Comparison of ENCODE assay signal across 1 cellular context in the genomic region with DNA sequence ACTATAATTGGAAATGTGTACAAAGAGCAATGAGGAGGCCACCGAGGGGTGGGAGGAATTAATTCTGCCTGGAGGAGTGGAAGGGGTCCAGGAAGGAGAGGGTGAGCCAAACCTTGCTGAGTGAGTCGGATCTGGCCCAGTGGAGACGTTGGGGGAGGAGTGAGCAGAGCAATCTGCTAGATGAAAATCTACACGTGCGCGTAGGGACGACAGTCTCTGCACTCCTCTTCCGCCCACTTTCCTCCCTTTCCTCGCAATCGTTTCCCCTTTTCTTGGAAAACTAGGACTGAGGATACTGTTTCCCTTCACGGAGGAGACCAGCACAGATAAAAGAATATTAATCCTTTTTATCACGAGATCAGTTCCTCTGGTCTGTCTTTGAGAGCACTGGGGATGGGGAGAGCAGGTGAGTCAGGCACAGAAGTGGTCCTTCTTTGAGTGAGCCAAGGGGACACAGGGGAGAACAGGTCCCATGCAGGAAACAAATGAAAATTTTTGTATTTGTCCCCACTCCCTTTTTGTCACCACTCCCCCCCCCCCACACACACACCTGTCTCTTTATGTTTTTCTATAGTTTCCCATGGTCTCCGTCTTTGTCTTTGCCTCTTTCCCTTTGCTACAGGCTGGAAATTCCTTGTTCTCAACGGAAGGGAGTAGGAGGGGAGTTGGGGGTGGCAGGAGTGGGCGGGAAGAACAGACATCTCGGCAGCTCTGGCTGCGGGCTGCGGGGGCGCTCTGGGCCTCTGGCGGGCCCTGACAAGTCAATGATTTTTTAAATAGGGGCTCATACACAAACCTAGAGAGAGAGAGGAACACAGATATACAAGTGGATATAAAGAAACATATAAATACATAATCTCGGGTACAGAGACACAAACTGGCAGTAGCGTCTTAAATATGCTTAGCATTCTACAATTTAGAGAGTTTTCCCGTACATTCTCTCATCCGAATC.
TF ChIP-seq lines count a peak whose summit lies in the region.

No MANE protein-coding gene starts in this region.

TF ChIP-seq in endothelial cell of umbilical vein, 7 proteins besides CTCF, POLR2A, EP300 and RAD21:
- no peak for TF ChIP-seq JUN (IDR thresholded peaks at IDR 0.05; ENCODE audit: borderline replicate concordance, insufficient read depth, insufficient read length, low read depth)
- TF ChIP-seq MYC (IDR thresholded peaks at IDR 0.05; ENCODE audit: low read depth, low read length), result no peak
- TF ChIP-seq, protein P1, sequence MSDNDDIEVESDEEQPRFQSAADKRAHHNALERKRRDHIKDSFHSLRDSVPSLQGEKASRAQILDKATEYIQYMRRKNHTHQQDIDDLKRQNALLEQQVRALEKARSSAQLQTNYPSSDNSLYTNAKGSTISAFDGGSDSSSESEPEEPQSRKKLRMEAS (IDR thresholded peaks at IDR 0.05; ENCODE audit: insufficient read depth, insufficient read length), result no peak
- no peak for TF ChIP-seq GATA2 (IDR thresholded peaks at IDR 0.05; ENCODE audit: insufficient read depth, insufficient read length, low read depth, low read length)
- TF ChIP-seq FOS (IDR thresholded peaks at IDR 0.05; ENCODE audit: borderline replicate concordance, insufficient read depth, low read length), result no peak
- TF ChIP-seq POLR2AphosphoS5 (IDR thresholded peaks at IDR 0.05; ENCODE audit: insufficient read depth, low read depth, low read length), result no peak
- TF ChIP-seq EZH2 (IDR thresholded peaks at IDR 0.05; ENCODE audit: borderline replicate concordance, low read depth, low read length, severe bottlenecking), result no peak
TF ChIP-seq in endothelial cell of umbilical vein: peak in this region for 0.
